In the genomic region with DNA sequence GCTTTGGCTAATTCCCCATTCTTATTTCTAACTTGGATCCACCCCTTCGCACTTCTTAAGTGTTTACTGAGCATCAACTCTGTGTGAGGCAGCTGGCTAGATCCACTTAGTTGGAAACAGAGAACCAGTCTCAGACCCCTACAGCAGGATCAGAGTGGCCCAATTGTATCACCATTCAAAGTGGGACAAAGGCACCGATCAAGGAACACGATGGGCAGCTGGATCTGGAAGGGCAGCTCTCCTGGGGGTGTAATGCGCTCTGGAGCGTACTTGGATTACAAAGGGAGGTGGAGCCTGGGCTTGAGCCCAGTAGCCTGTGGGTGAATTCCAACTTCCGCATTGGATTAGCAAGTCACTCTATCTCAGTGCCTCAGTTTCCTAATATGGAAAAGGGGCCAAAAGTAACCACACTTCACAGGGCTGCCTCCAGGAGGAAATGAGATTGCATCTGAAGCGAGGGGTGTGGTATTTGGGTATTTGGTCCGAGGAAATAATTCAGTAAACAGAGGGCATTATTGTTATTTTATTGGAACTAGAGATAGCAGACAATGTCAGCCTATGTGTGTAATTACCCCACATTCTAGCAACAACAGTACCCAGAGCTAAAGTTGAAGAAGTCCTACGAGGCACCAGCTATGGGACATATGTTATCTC, we compare ENCODE assay signal across 8 cellular contexts. TPM values are rescaled to one million over a fixed set of nuclear protein-coding genes. Genes with fewer than 3 reads are reported as not detected.
DNase-seq lines count a peak whose midpoint lies in the region; ATAC-seq and TF ChIP-seq lines count a peak whose summit lies in the region.

No MANE protein-coding gene starts in this region.

- H4K91ac ChIP-seq in H9 (ENCODE audit: insufficient read length, low read depth, low read length), result no peak overlapping the region

- no peak overlapping the region for H2AK5ac ChIP-seq in H9 (ENCODE audit: insufficient read length, low read length)

- H3K23ac ChIP-seq in H9 (ENCODE audit: insufficient read length, low read depth, low read length), result no peak overlapping the region

- no peaks in the 10 kb centered on the region; the same call in 1 of the 2 replicates for H3K27me3 Mint-ChIP-seq in H9 (ENCODE audit: low read depth)
- H3K27me3 Mint-ChIP-seq in activated T-helper 1 cell treated with anti-CD3 and anti-CD28 coated beads, Interleukin-12 subunit alpha, Interleukin-12 subunit beta, Interleukin-2, Interleukin-4 antibody, amounts not matched to agents 30 ng/mL and 10 ng/mL and 1 ng/mL, durations not matched to agents 14 hours and 24 hours and 36 hours (ENCODE audit: insufficient read depth), result no peaks in the 10 kb centered on the region

- H3K4me2 ChIP-seq in H9 (ENCODE audit: insufficient read depth, insufficient read length, low read length), result no peak overlapping the region

- no peak overlapping the region for H4K5ac ChIP-seq in H9 (ENCODE audit: insufficient read length, low read depth, low read length)

- H4K8ac ChIP-seq in H9 (replicated peaks; ENCODE audit: insufficient read length, low read depth, low read length), result no peak overlapping the region

- H3K79me1 ChIP-seq in H9 (ENCODE audit: insufficient read depth, low read depth, low read length, poor library complexity, severe bottlenecking), result no peaks in the 10 kb centered on the region

- H3K23me2 ChIP-seq in H9 (ENCODE audit: insufficient read length, low read depth, low read length, poor library complexity, severe bottlenecking), result no peaks in the 10 kb centered on the region

- H3K4ac ChIP-seq in H9 (ENCODE audit: low read depth, low read length), result no peak overlapping the region

- H3K4me1 Mint-ChIP-seq in H9, result peaks cover 29 to 34% of the 10 kb centered on the region in 2 experiments
- H3K4me1 Mint-ChIP-seq in activated T-helper 1 cell treated with anti-CD3 and anti-CD28 coated beads, Interleukin-12 subunit alpha, Interleukin-12 subunit beta, Interleukin-2, Interleukin-4 antibody, amounts not matched to agents 30 ng/mL and 10 ng/mL and 1 ng/mL, durations not matched to agents 14 hours and 24 hours and 36 hours (ENCODE audit: low read depth), result peaks cover 43% of the 10 kb centered on the region

- H3K27ac ChIP-seq in H9 (ENCODE audit: insufficient read length, low read depth, low read length), result no peak overlapping the region

- H3K27ac Mint-ChIP-seq in H9, result peak overlapping the region; percentile 8 to 82 (median 24); a peak in 3 of 7 replicates
- H3K27ac Mint-ChIP-seq in activated T-helper 1 cell treated with anti-CD3 and anti-CD28 coated beads, Interleukin-12 subunit alpha, Interleukin-12 subunit beta, Interleukin-2, Interleukin-4 antibody, amounts not matched to agents 30 ng/mL and 10 ng/mL and 1 ng/mL, durations not matched to agents 14 hours and 24 hours and 36 hours, result peak overlapping the region; percentile 58

- H2BK5ac ChIP-seq in H9 (ENCODE audit: insufficient read length, low read length), result no peak overlapping the region

- ATAC-seq in Right ventricle myocardium superior (ENCODE audit: poor library complexity), result peak; percentile 41

- peaks cover 5% of the 10 kb centered on the region; the same call in 1 of the 2 replicates for H3K4me1 ChIP-seq in H9 (ENCODE audit: insufficient read depth, low read length)

- no peak overlapping the region for H2BK20ac ChIP-seq in H9 (ENCODE audit: low read depth, low read length, poor library complexity, severe bottlenecking)

- no peaks in the 10 kb centered on the region for H3K79me2 ChIP-seq in H9 (ENCODE audit: insufficient read depth, low read length)

- no peak overlapping the region for H2BK15ac ChIP-seq in H9 (ENCODE audit: low read depth, low read length)

- H3K27me3 ChIP-seq in H9 (ENCODE audit: insufficient read depth, low read length), result no peaks in the 10 kb centered on the region

- H3K4me3 Mint-ChIP-seq in H9, result 0 out of 5 replicates have a peak overlapping the region, but pooled peaks of 1 of the 2 experiments have one; percentile 3
- no peak overlapping the region for H3K4me3 Mint-ChIP-seq in activated T-helper 1 cell treated with anti-CD3 and anti-CD28 coated beads, Interleukin-12 subunit alpha, Interleukin-12 subunit beta, Interleukin-2, Interleukin-4 antibody, amounts not matched to agents 30 ng/mL and 10 ng/mL and 1 ng/mL, durations not matched to agents 14 hours and 24 hours and 36 hours

- no peak overlapping the region for H2BK120ac ChIP-seq in H9 (ENCODE audit: low read depth, low read length, poor library complexity, severe bottlenecking)

- no peak overlapping the region for H3K56ac ChIP-seq in H9 (ENCODE audit: insufficient read length, low read depth, low read length)

- no peaks in the 10 kb centered on the region for H3K9me3 Mint-ChIP-seq in H9
- no peaks in the 10 kb centered on the region for H3K9me3 Mint-ChIP-seq in activated T-helper 1 cell treated with anti-CD3 and anti-CD28 coated beads, Interleukin-12 subunit alpha, Interleukin-12 subunit beta, Interleukin-2, Interleukin-4 antibody, amounts not matched to agents 30 ng/mL and 10 ng/mL and 1 ng/mL, durations not matched to agents 14 hours and 24 hours and 36 hours

- H2AFZ ChIP-seq in H9 (ENCODE audit: low read length), result no peak overlapping the region

- intact Hi-C loops in activated T-helper 1 cell treated with anti-CD3 and anti-CD28 coated beads, Interleukin-12 subunit alpha, Interleukin-12 subunit beta, Interleukin-2, Interleukin-4 antibody, amounts not matched to agents 30 ng/mL and 10 ng/mL and 1 ng/mL, durations not matched to agents 14 hours and 24 hours and 36 hours (cut with micrococcal nuclease), result no loop called here
- intact Hi-C loops in Right ventricle myocardium superior (cut with DNase I), result no loop called here

- no peaks in the 10 kb centered on the region for H4K20me1 ChIP-seq in H9 (ENCODE audit: control insufficient read depth, insufficient read depth, insufficient read length)

- H3K36me3 Mint-ChIP-seq in H9 (ENCODE audit: insufficient read depth in 1 of 3, low read depth in 3 of 3), result peaks cover 0 to 2% (median 0%) of the 10 kb centered on the region in 3 experiments; a peak in 3 of 7 replicates
- H3K36me3 Mint-ChIP-seq in activated T-helper 1 cell treated with anti-CD3 and anti-CD28 coated beads, Interleukin-12 subunit alpha, Interleukin-12 subunit beta, Interleukin-2, Interleukin-4 antibody, amounts not matched to agents 30 ng/mL and 10 ng/mL and 1 ng/mL, durations not matched to agents 14 hours and 24 hours and 36 hours (ENCODE audit: low read depth), result peaks cover 35% of the 10 kb centered on the region

- no peak overlapping the region for H3T11ph ChIP-seq in H9 (ENCODE audit: low read length)

- WGBS in H9 (ENCODE audit: extremely low coverage, insufficient read length, low lambda C conversion rate), result no CpG with 5 or more reads among the region's 9 CpGs

- no peak for TF ChIP-seq CTCF in H9 (conservative IDR thresholded peaks at IDR 0.05)

- no peaks in the 10 kb centered on the region for H3K9me3 ChIP-seq in H9 (ENCODE audit: control insufficient read depth, low read depth, low read length)

- H3K18ac ChIP-seq in H9 (ENCODE audit: insufficient read length, low read depth, low read length), result no peak overlapping the region

- H3K14ac ChIP-seq in H9 (ENCODE audit: insufficient read depth, low read length), result no peak overlapping the region

- no peak for DNase-seq in H9
- DNase-seq in activated T-helper 1 cell treated with anti-CD3 and anti-CD28 coated beads, Interleukin-12 subunit alpha, Interleukin-12 subunit beta, Interleukin-2, Interleukin-4 antibody, amounts not matched to agents 30 ng/mL and 10 ng/mL and 1 ng/mL, durations not matched to agents 14 hours and 24 hours and 36 hours (ENCODE audit: low spot score), result no peak
- DNase-seq in Right ventricle myocardium superior, result peak; percentile 73
- DNase-seq in pons (ENCODE audit: low spot score), result peak; percentile 70
- DNase-seq in T1000 (lab: John Stamatoyannopoulos, UW), result no peak
- DNase-seq in HuH-7.5 (ENCODE audit: low spot score), result no peak
- DNase-seq in NCI-H1105 treated with DMSO at 0.1 percent for 48 hours (lab: John Stamatoyannopoulos, UW), result no peak
- DNase-seq in COLO668 (lab: John Stamatoyannopoulos, UW; ENCODE audit: unreplicated experiment), result no peak

- H3K9ac ChIP-seq in H9 (ENCODE audit: extremely low read depth, insufficient read length, low read length), result no peak overlapping the region

- no peak overlapping the region for H2BK12ac ChIP-seq in H9 (ENCODE audit: insufficient read length, low read depth, low read length)

RNA-seq across cellular contexts. Expression of a gene that starts 11.9 kb away (rescaled TPM):
- total RNA-seq in H9 (2021), result 27.7 and 31.1 TPM in 2 replicates
- total RNA-seq in activated T-helper 1 cell treated with anti-CD3 and anti-CD28 coated beads, Interleukin-12 subunit alpha, Interleukin-12 subunit beta, Interleukin-2, Interleukin-4 antibody, amounts not matched to agents 30 ng/mL and 10 ng/mL and 1 ng/mL, durations not matched to agents 14 hours and 24 hours and 36 hours, result 139 and 140 TPM in 2 replicates
- total RNA-seq in Right ventricle myocardium superior, result 45.3 TPM

Comparison
In these comparisons a context has a peak if more than half of its experiments do, and no peak if none do; other contexts are left out.
1. DNase-seq: peak in Right ventricle myocardium superior (single experiment) and pons (single experiment); none in H9 (single experiment), activated T-helper 1 cell treated with anti-CD3 and anti-CD28 coated beads, Interleukin-12 subunit alpha, Interleukin-12 subunit beta, Interleukin-2, Interleukin-4 antibody, amounts not matched to agents 30 ng/mL and 10 ng/mL and 1 ng/mL, durations not matched to agents 14 hours and 24 hours and 36 hours (single experiment), T1000 (single experiment), HuH-7.5 (single experiment), NCI-H1105 treated with DMSO at 0.1 percent for 48 hours (single experiment) and COLO668 (single experiment).